ENCODE assay signal across 13 cellular contexts in the genomic region with DNA sequence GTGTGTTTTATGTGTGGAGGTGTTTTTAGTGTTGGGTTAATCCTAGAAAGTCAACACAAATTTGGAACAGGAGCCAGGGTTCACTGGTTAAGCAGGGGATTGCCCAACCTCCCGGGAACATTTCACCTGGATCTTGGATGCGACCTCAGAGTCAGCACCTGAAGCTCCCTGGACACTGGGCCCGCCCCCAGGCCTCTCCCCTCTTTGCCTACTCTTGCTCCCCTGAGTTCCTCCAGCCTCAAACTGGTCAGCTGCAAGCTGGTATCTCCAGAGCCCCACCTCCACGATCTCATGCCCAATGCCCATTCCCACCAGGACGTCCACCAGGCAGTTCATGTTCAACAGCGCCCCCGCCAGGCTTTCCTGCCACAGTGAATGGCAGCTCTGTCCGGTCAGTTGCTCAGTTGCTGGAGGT. TPM values are rescaled to one million over a fixed set of nuclear protein-coding genes. Genes with fewer than 3 reads are reported as not detected.
DNase-seq lines count a peak whose midpoint lies in the region; ATAC-seq and TF ChIP-seq lines count a peak whose summit lies in the region.
"Had no signal": no experiment of that assay in that cellular context is flagged by ENCODE, and none has a peak within 500 bp of the region (broad histone marks: within the 10 kb centered on the region; RNA-seq: fewer than 3 reads in every experiment).

No MANE protein-coding gene starts in this region.

- no peak overlapping the region for H3K4me3 ChIP-seq in mammary epithelial cell (replicated peaks in 1 of 3; ENCODE audit: insufficient read depth in 1 of 3, low read depth in 2 of 3, low read length in 3 of 3)
- H3K4me3 ChIP-seq in SU-DHL-6 (ENCODE audit: insufficient read depth, low read length, poor library complexity, severe bottlenecking) = no peak overlapping the region
- no peak overlapping the region for H3K4me3 ChIP-seq in hepatocyte
- H3K4me3 ChIP-seq in upper lobe of left lung = no peak overlapping the region
- H3K4me3 ChIP-seq: coronary artery, GM12878 had no signal

- ATAC-seq in upper lobe of left lung (ENCODE audit: low FRiP score in 2 of 2) = peak in 1 of 2 donors; percentile 84
- no peak for ATAC-seq in GM18870 (IDR thresholded peaks at IDR 0.05; ENCODE audit: unreplicated experiment)
- ATAC-seq in HG03520 (IDR thresholded peaks at IDR 0.05; ENCODE audit: unreplicated experiment) = no peak
- ATAC-seq: GM12878 had no signal

- no peak overlapping the region for H3K27ac Mint-ChIP-seq in MCF 10A (ENCODE audit: low read depth, unreplicated experiment)
- H3K27ac Mint-ChIP-seq: activated naive CD8-positive, alpha-beta T cell treated with anti-CD3 and anti-CD28 coated beads, Interleukin-2, amount 10 ng/mL, durations not matched to agents 7 days and 5 days had no signal

- no TSS peak for BruUV-seq in MCF 10A (replicated peaks; lab: Mats Ljungman, UMichigan)
- BruUV-seq in mammary epithelial cell (replicated peaks; lab: Mats Ljungman, UMichigan) = no TSS peak

- in situ Hi-C loops in mammary epithelial cell (cut with MboI; ENCODE audit: low sequenced_read_pairs in 2 of 2) = no loop called here

- no peak overlapping the region for H2AFZ ChIP-seq in mammary epithelial cell (ENCODE audit: low read depth, low read length)
- H2AFZ ChIP-seq in SU-DHL-6 (ENCODE audit: low read depth, low read length, severe bottlenecking) = no peak overlapping the region
- H2AFZ ChIP-seq in hepatocyte = no peak overlapping the region

- H3K9me3 ChIP-seq in mammary epithelial cell (replicated peaks; ENCODE audit: insufficient read depth, low read length) = no peaks in the 10 kb centered on the region
- H3K9me3 ChIP-seq in SU-DHL-6 (ENCODE audit: insufficient read depth, low read length) = no peaks in the 10 kb centered on the region
- H3K9me3 ChIP-seq in hepatocyte (ENCODE audit: low read depth) = no peaks in the 10 kb centered on the region
- H3K9me3 ChIP-seq in upper lobe of left lung = no peaks in the 10 kb centered on the region

- H3K27me3 ChIP-seq in mammary epithelial cell (ENCODE audit: insufficient read depth, low read length) (no peaks in the 10 kb centered on the region), SU-DHL-6 (ENCODE audit: low read length) (no peaks in the 10 kb centered on the region), hepatocyte (no peaks in the 10 kb centered on the region), upper lobe of left lung (no peaks in the 10 kb centered on the region)

- POLR2A ChIA-PET in MCF 10A (lab: Yijun Ruan, JAX) = interaction anchor here (0.6 to 1.4 kb wide), 4 partner anchors 9 to 180 kb away, joined by 3 to 4 read pairs (median 3); a partner anchor contains a TSS

- peak; percentile 10 for TF ChIP-seq CTCF in MCF 10A (IDR thresholded peaks at IDR 0.05; ENCODE audit: unreplicated experiment)
- TF ChIP-seq CTCF in mammary epithelial cell (conservative IDR thresholded peaks at IDR 0.05 in 1 of 2, IDR thresholded peaks at IDR 0.05 in 1 of 2; ENCODE audit: extremely low read depth in 1 of 2, insufficient read depth in 1 of 2, low read depth in 1 of 2, low read length in 2 of 2) = peak in 1 of 2 donors; percentile 34
- TF ChIP-seq CTCF in SU-DHL-6 (IDR thresholded peaks at IDR 0.05; ENCODE audit: insufficient read depth, low read length, poor library complexity, severe bottlenecking) = peak; percentile 13
- TF ChIP-seq CTCF in hepatocyte (IDR thresholded peaks at IDR 0.05; ENCODE audit: poor library complexity) = peak; percentile 21
- TF ChIP-seq CTCF in upper lobe of left lung (IDR thresholded peaks at IDR 0.05) = peak in 4 of 6 experiments; percentile 23 to 50 (median 45)

- H3K4me2 ChIP-seq in mammary epithelial cell (ENCODE audit: insufficient read depth, low read depth, low read length) (no peak overlapping the region), SU-DHL-6 (ENCODE audit: low read depth, low read length, poor library complexity, severe bottlenecking) (no peak overlapping the region), hepatocyte (no peak overlapping the region)

- dilution Hi-C loops in mammary epithelial cell (cut with HindIII; ENCODE audit: low sequenced_read_pairs) = no loop called here

- H3K4me1 ChIP-seq in mammary epithelial cell (ENCODE audit: insufficient read depth, low read length) (no peaks in the 10 kb centered on the region), hepatocyte (ENCODE audit: insufficient read depth) (no peaks in the 10 kb centered on the region), upper lobe of left lung (peaks cover 0 to 5% (median 0%) of the 10 kb centered on the region in 4 donors)

- no peak for TF ChIP-seq EP300 in upper lobe of left lung (IDR thresholded peaks at IDR 0.05)

- WGBS in mammary epithelial cell (ENCODE audit: low coverage, missing lambda C conversion rate) = 64% methylated on average over 7 of the region's 8 CpGs
- 88% methylated on average over 8 of the region's 8 CpGs for WGBS in hepatocyte (ENCODE audit: low lambda C conversion rate, missing lambda C conversion rate)
- WGBS in upper lobe of left lung, 2 donors = 60 to 73% methylated on average over 8 of the region's 8 CpGs

- no peaks in the 10 kb centered on the region for H3K9me3 Mint-ChIP-seq in MCF 10A (ENCODE audit: unreplicated experiment)
- H3K9me3 Mint-ChIP-seq: activated naive CD8-positive, alpha-beta T cell treated with anti-CD3 and anti-CD28 coated beads, Interleukin-2, amount 10 ng/mL, durations not matched to agents 7 days and 5 days had no signal

- H3K4me1 Mint-ChIP-seq in MCF 10A (ENCODE audit: insufficient read depth, unreplicated experiment) = no peaks in the 10 kb centered on the region
- H3K4me1 Mint-ChIP-seq: activated naive CD8-positive, alpha-beta T cell treated with anti-CD3 and anti-CD28 coated beads, Interleukin-2, amount 10 ng/mL, durations not matched to agents 7 days and 5 days had no signal

- no peaks in the 10 kb centered on the region for H3K27me3 Mint-ChIP-seq in MCF 10A (ENCODE audit: insufficient read depth, unreplicated experiment)
- H3K27me3 Mint-ChIP-seq: activated naive CD8-positive, alpha-beta T cell treated with anti-CD3 and anti-CD28 coated beads, Interleukin-2, amount 10 ng/mL, durations not matched to agents 7 days and 5 days had no signal

- no peaks in the 10 kb centered on the region for H4K20me1 ChIP-seq in mammary epithelial cell (ENCODE audit: insufficient read depth, low read length)
- no peaks in the 10 kb centered on the region for H4K20me1 ChIP-seq in SU-DHL-6 (ENCODE audit: low read depth, low read length)
- H4K20me1 ChIP-seq in hepatocyte (ENCODE audit: insufficient read depth, poor library complexity, severe bottlenecking) = no peaks in the 10 kb centered on the region

- H3F3A ChIP-seq in SU-DHL-6 (ENCODE audit: insufficient read depth) = no peaks in the 10 kb centered on the region

- CTCF ChIA-PET in MCF 10A (lab: Yijun Ruan, JAX) (interaction anchor here (0.6 to 6.0 kb wide), 9 partner anchors 9 to 1035 kb away, joined by 3 to 38 read pairs (median 3); a partner anchor contains a TSS), mammary epithelial cell (lab: Charles Lee; ENCODE audit: low non-redundant PET) (interaction anchor here (0.7 kb wide), 1 partner anchor 46 kb away, joined by 4 read pairs; a partner anchor contains a TSS)

- H3K27ac ChIP-seq in mammary epithelial cell (ENCODE audit: insufficient read depth, low read depth, low read length) (no peak overlapping the region), SU-DHL-6 (ENCODE audit: low read depth, low read length) (no peak overlapping the region), hepatocyte (no peak overlapping the region), upper lobe of left lung (no peak overlapping the region)
- H3K27ac ChIP-seq: coronary artery had no signal

- TF ChIP-seq POLR2A in upper lobe of left lung (IDR thresholded peaks at IDR 0.05) = no peak

- no peaks in the 10 kb centered on the region for H3K36me3 Mint-ChIP-seq in MCF 10A (ENCODE audit: insufficient read depth, unreplicated experiment)
- H3K36me3 Mint-ChIP-seq: activated naive CD8-positive, alpha-beta T cell treated with anti-CD3 and anti-CD28 coated beads, Interleukin-2, amount 10 ng/mL, durations not matched to agents 7 days and 5 days had no signal

- DNase-seq in MCF 10A (ENCODE audit: unreplicated experiment) (peak; percentile 58), mammary epithelial cell (no peak), hepatocyte (ENCODE audit: low spot score) (no peak), upper lobe of left lung (peak; percentile 18 to 90), GOT3 (lab: John Stamatoyannopoulos, UW) (no peak)
- DNase-seq: activated CD4-positive, CD25-positive, alpha-beta regulatory T cell treated with anti-CD3 and anti-CD28 coated beads, Interleukin-2, amount 50 U/mL, for 72 hours; activated naive CD8-positive, alpha-beta T cell treated with anti-CD3 and anti-CD28 coated beads, Interleukin-2, amount 10 ng/mL, durations not matched to agents 7 days and 5 days; DND-41 had no signal

- no peaks in the 10 kb centered on the region for H3K79me2 ChIP-seq in mammary epithelial cell (ENCODE audit: insufficient read depth, low read length)
- no peaks in the 10 kb centered on the region for H3K79me2 ChIP-seq in SU-DHL-6 (ENCODE audit: insufficient read depth, low read length)
- H3K79me2 ChIP-seq in hepatocyte = no peaks in the 10 kb centered on the region

- intact Hi-C loops in MCF 10A (cut with micrococcal nuclease) (no loop called here), mammary epithelial cell (cut with micrococcal nuclease) (no loop called here)

- no peaks in the 10 kb centered on the region for H3K36me3 ChIP-seq in mammary epithelial cell (ENCODE audit: insufficient read depth, low read length)
- H3K36me3 ChIP-seq in SU-DHL-6 (ENCODE audit: low read length) = no peaks in the 10 kb centered on the region
- H3K36me3 ChIP-seq in hepatocyte (replicated peaks; ENCODE audit: insufficient read depth, low read depth) = no peaks in the 10 kb centered on the region
- H3K36me3 ChIP-seq in upper lobe of left lung = peaks cover 0 to 6% (median 0%) of the 10 kb centered on the region in 4 donors

- H3K4me3 Mint-ChIP-seq in MCF 10A (ENCODE audit: unreplicated experiment) = no peak overlapping the region
- H3K4me3 Mint-ChIP-seq: activated naive CD8-positive, alpha-beta T cell treated with anti-CD3 and anti-CD28 coated beads, Interleukin-2, amount 10 ng/mL, durations not matched to agents 7 days and 5 days had no signal

- H3K9ac ChIP-seq in mammary epithelial cell (ENCODE audit: insufficient read depth, low read length) = no peak overlapping the region
- no peak overlapping the region for H3K9ac ChIP-seq in SU-DHL-6 (ENCODE audit: low read length)

- H3K9me2 ChIP-seq in SU-DHL-6 (replicated peaks; ENCODE audit: insufficient read depth, low read length) (no peaks in the 10 kb centered on the region), hepatocyte (replicated peaks; ENCODE audit: insufficient read depth) (no peaks in the 10 kb centered on the region)

RNA-seq across cellular contexts. Expression of a gene that starts 9.7 kb away (rescaled TPM):
- total RNA-seq in MCF 10A (2022) = 0.26 and 0.32 TPM in 2 replicates
- 1 to 10 TPM in 1 of 2 donors, not detected in 1; 3.0 TPM for total RNA-seq in mammary epithelial cell
- 0.29 TPM for polyA plus RNA-seq in mammary epithelial cell
- not detected for polyA minus RNA-seq in mammary epithelial cell
- 64.1 and 67.6 TPM in 2 replicates for total RNA-seq in hepatocyte
- 91.9 and 107 TPM in 2 replicates for polyA plus RNA-seq in hepatocyte
- total RNA-seq in upper lobe of left lung = 10 to 100 TPM; 13.8 to 65.0 (median 28.5) TPM

RNA-seq across cellular contexts. Expression of a gene that starts 15.8 kb away (rescaled TPM):
- 40.7 and 48.2 TPM in 2 replicates for total RNA-seq in MCF 10A (2022)
- total RNA-seq in mammary epithelial cell = 10 to 100 TPM; 32.2 to 44.6 TPM
- 43.9 TPM for polyA plus RNA-seq in mammary epithelial cell
- 33.0 TPM for polyA minus RNA-seq in mammary epithelial cell
- 39.6 and 44.2 TPM in 2 replicates for total RNA-seq in hepatocyte
- polyA plus RNA-seq in hepatocyte = 84.6 and 122 TPM in 2 replicates
- 100 to 1,000 TPM in 1 of 6 donors, 10 to 100 TPM in 5; 50.7 to 221 (median 81.2) TPM for total RNA-seq in upper lobe of left lung

RNA-seq across cellular contexts. Expression of a gene that starts 41.8 kb away (rescaled TPM):
- total RNA-seq in MCF 10A (2022) = 10.1 and 11.9 TPM in 2 replicates
- total RNA-seq in mammary epithelial cell = 10 to 100 TPM; 10.0 to 12.7 TPM
- 4.9 TPM for polyA plus RNA-seq in mammary epithelial cell
- 7.6 TPM for polyA minus RNA-seq in mammary epithelial cell
- 7.3 and 8.3 TPM in 2 replicates for total RNA-seq in hepatocyte
- polyA plus RNA-seq in hepatocyte = 15.1 and 25.8 TPM in 2 replicates
- 10 to 100 TPM in 5 of 6 donors, 1 to 10 TPM in 1; 6.3 to 34.9 (median 21.2) TPM for total RNA-seq in upper lobe of left lung

RNA-seq across cellular contexts. Expression of a gene that starts 45.6 kb away (rescaled TPM):
- total RNA-seq in MCF 10A (2022) (207 and 248 TPM in 2 replicates), mammary epithelial cell (100 to 1,000 TPM in 1 of 2 donors, 10 to 100 TPM in 1; 28.8 to 200 TPM), hepatocyte (67.1 and 83.1 TPM in 2 replicates), upper lobe of left lung (100 to 1,000 TPM in 5 of 6 donors, 10 to 100 TPM in 1; 96.2 to 194 (median 114) TPM)
- polyA plus RNA-seq in mammary epithelial cell (22.9 TPM), hepatocyte (172 and 218 TPM in 2 replicates)
- polyA minus RNA-seq in mammary epithelial cell = 25.8 TPM

Comparison
In these comparisons a context has a peak if more than half of its experiments do, and no peak if none do; other contexts are left out.
1. DNase-seq: peak in MCF 10A (single experiment) and upper lobe of left lung (2 of 2); none in mammary epithelial cell (single experiment), hepatocyte (single experiment) and GOT3 (single experiment).